1 cellular context compared by ENCODE assay signal in genomic region chr5:40834849-40835787, GRCh38.
TF ChIP-seq lines count a peak whose summit lies in the region.

Gene RPL37 (minus strand): TSS chr5:40835222. CDS start chr5:40835185, 37 bp downstream.

TF ChIP-seq in GM12878, 131 proteins besides CTCF, POLR2A, EP300 and RAD21 (continued from another document and continues in another):
- peak; percentile 97 for TF ChIP-seq MLLT1 (IDR thresholded peaks at IDR 0.05)
- TF ChIP-seq CHD2 (IDR thresholded peaks at IDR 0.05; ENCODE audit: borderline replicate concordance, low read depth, low read length): peak; percentile 85
- TF ChIP-seq WRNIP1 (IDR thresholded peaks at IDR 0.05; ENCODE audit: borderline replicate concordance, low read depth, low read length): peak; percentile 88; the same call in 1 of the 2 replicates
- peak; percentile 30; the same call in 1 of the 2 replicates for TF ChIP-seq PAX5 (IDR thresholded peaks at IDR 0.05; ENCODE audit: borderline replicate concordance, low read depth, low read length)
- TF ChIP-seq CHD4 (IDR thresholded peaks at IDR 0.05): no peak
- no peak for TF ChIP-seq BCL3 (IDR thresholded peaks at IDR 0.05; ENCODE audit: borderline replicate concordance, insufficient read depth, low read depth, low read length, poor library complexity, severe bottlenecking)
- TF ChIP-seq IRF4 (IDR thresholded peaks at IDR 0.05; ENCODE audit: low read depth, low read length): peak; percentile 84
- peak; percentile 74 for TF ChIP-seq ATF2 (IDR thresholded peaks at IDR 0.05; ENCODE audit: low read length)
- TF ChIP-seq, protein P1, sequence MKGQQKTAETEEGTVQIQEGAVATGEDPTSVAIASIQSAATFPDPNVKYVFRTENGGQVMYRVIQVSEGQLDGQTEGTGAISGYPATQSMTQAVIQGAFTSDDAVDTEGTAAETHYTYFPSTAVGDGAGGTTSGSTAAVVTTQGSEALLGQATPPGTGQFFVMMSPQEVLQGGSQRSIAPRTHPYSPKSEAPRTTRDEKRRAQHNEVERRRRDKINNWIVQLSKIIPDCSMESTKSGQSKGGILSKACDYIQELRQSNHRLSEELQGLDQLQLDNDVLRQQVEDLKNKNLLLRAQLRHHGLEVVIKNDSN (IDR thresholded peaks at IDR 0.05; ENCODE audit: borderline replicate concordance, extremely low read length, insufficient read depth, low read depth, low read length): no peak
- peak; percentile 84 for TF ChIP-seq MTA2 (IDR thresholded peaks at IDR 0.05; ENCODE audit: low read depth)
- peak; percentile 81 for TF ChIP-seq SREBF1 (IDR thresholded peaks at IDR 0.05; ENCODE audit: low read length)
- TF ChIP-seq SIN3A (IDR thresholded peaks at IDR 0.05; ENCODE audit: low read depth, low read length): peak; percentile 89; the same call in 1 of the 2 replicates
- TF ChIP-seq MEF2A (IDR thresholded peaks at IDR 0.05; ENCODE audit: insufficient read depth, low read depth, low read length): 0 out of 2 replicates have a peak, but pooled peaks have one; percentile 39
- no peak for TF ChIP-seq CEBPB (IDR thresholded peaks at IDR 0.05; ENCODE audit: borderline replicate concordance in 1 of 2, low read depth in 2 of 2, low read length in 2 of 2)
- TF ChIP-seq NR2C1 (IDR thresholded peaks at IDR 0.05): peak; percentile 99
- TF ChIP-seq, protein P2, sequence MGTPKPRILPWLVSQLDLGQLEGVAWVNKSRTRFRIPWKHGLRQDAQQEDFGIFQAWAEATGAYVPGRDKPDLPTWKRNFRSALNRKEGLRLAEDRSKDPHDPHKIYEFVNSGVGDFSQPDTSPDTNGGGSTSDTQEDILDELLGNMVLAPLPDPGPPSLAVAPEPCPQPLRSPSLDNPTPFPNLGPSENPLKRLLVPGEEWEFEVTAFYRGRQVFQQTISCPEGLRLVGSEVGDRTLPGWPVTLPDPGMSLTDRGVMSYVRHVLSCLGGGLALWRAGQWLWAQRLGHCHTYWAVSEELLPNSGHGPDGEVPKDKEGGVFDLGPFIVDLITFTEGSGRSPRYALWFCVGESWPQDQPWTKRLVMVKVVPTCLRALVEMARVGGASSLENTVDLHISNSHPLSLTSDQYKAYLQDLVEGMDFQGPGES (IDR thresholded peaks at IDR 0.05): peak; percentile 57; the same call in 1 of the 2 replicates
- TF ChIP-seq EZH2 (IDR thresholded peaks at IDR 0.05; ENCODE audit: borderline replicate concordance, control insufficient read depth, low read depth, low read length): no peak
- TF ChIP-seq RCOR1 (conservative IDR thresholded peaks at IDR 0.05; ENCODE audit: low read depth, low read length): no peak
- TF ChIP-seq RUNX3 (IDR thresholded peaks at IDR 0.05; ENCODE audit: low read length): peak; percentile 81
- peak; percentile 52; the same call in 1 of the 2 replicates for TF ChIP-seq TCF12 (IDR thresholded peaks at IDR 0.05; ENCODE audit: low read depth, low read length)
- TF ChIP-seq SPI1 (IDR thresholded peaks at IDR 0.05; ENCODE audit: borderline replicate concordance, insufficient read depth, low read depth, low read length): peak; percentile 80
- peak; percentile 98 for TF ChIP-seq POLR2AphosphoS2 (IDR thresholded peaks at IDR 0.05; ENCODE audit: low read depth, low read length)
- peak; percentile 89 for TF ChIP-seq GATAD2B (conservative IDR thresholded peaks at IDR 0.05; ENCODE audit: low read depth)
- TF ChIP-seq, protein P3, sequence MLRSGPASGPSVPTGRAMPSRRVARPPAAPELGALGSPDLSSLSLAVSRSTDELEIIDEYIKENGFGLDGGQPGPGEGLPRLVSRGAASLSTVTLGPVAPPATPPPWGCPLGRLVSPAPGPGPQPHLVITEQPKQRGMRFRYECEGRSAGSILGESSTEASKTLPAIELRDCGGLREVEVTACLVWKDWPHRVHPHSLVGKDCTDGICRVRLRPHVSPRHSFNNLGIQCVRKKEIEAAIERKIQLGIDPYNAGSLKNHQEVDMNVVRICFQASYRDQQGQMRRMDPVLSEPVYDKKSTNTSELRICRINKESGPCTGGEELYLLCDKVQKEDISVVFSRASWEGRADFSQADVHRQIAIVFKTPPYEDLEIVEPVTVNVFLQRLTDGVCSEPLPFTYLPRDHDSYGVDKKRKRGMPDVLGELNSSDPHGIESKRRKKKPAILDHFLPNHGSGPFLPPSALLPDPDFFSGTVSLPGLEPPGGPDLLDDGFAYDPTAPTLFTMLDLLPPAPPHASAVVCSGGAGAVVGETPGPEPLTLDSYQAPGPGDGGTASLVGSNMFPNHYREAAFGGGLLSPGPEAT (IDR thresholded peaks at IDR 0.05; ENCODE audit: low read depth): peak; percentile 82
- TF ChIP-seq HDAC6 (IDR thresholded peaks at IDR 0.05; ENCODE audit: unreplicated experiment): peak; percentile 72
- TF ChIP-seq, protein P4, sequence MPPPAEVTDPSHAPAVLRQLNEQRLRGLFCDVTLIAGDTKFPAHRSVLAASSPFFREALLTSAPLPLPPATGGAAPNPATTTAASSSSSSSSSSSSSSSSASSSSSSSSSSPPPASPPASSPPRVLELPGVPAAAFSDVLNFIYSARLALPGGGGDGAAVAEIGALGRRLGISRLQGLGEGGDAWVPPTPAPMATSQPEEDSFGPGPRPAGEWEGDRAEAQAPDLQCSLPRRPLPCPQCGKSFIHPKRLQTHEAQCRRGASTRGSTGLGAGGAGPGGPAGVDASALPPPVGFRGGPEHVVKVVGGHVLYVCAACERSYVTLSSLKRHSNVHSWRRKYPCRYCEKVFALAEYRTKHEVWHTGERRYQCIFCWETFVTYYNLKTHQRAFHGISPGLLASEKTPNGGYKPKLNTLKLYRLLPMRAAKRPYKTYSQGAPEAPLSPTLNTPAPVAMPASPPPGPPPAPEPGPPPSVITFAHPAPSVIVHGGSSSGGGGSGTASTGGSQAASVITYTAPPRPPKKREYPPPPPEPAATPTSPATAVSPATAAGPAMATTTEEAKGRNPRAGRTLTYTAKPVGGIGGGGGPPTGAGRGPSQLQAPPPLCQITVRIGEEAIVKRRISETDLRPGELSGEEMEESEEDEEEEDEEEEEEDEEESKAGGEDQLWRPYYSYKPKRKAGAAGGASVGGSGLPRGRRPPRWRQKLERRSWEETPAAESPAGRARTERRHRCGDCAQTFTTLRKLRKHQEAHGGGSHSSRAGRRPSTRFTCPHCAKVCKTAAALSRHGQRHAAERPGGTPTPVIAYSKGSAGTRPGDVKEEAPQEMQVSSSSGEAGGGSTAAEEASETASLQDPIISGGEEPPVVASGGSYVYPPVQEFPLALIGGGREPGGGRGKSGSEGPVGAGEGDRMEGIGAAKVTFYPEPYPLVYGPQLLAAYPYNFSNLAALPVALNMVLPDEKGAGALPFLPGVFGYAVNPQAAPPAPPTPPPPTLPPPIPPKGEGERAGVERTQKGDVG (CRISPR knock-in tag; IDR thresholded peaks at IDR 0.05): no peak
- 0 out of 2 replicates have a peak, but pooled peaks have one; percentile 30 for TF ChIP-seq BRCA1 (IDR thresholded peaks at IDR 0.05; ENCODE audit: low read depth, low read length)
- TF ChIP-seq NBN (IDR thresholded peaks at IDR 0.05): peak; percentile 98
- TF ChIP-seq HCFC1 (IDR thresholded peaks at IDR 0.05; ENCODE audit: low read length): peak; percentile 88
- no peak; the same call in 1 of the 2 replicates for TF ChIP-seq MTA3 (IDR thresholded peaks at IDR 0.05; ENCODE audit: borderline replicate concordance, low read length)
- TF ChIP-seq RB1 (IDR thresholded peaks at IDR 0.05; ENCODE audit: borderline replicate concordance): peak; percentile 86; the same call in 1 of the 2 replicates
- TF ChIP-seq JUND (IDR thresholded peaks at IDR 0.05; ENCODE audit: low read depth, low read length): no peak
- TF ChIP-seq LARP7 (IDR thresholded peaks at IDR 0.05): peak; percentile 93
- TF ChIP-seq EED (IDR thresholded peaks at IDR 0.05; ENCODE audit: low read depth): peak; percentile 43; the same call in 1 of the 2 replicates
- TF ChIP-seq ZNF274 (IDR thresholded peaks at IDR 0.05; ENCODE audit: insufficient read depth, insufficient read length): no peak
- peak; percentile 93; the same call in 1 of the 2 replicates for TF ChIP-seq ZNF207 (IDR thresholded peaks at IDR 0.05; ENCODE audit: borderline replicate concordance)
- TF ChIP-seq ZBTB40 (IDR thresholded peaks at IDR 0.05; ENCODE audit: borderline replicate concordance): peak; percentile 99
- peak; percentile 75 for TF ChIP-seq SIX5 (IDR thresholded peaks at IDR 0.05; ENCODE audit: low read depth, low read length, severe bottlenecking)
- TF ChIP-seq YY1 (IDR thresholded peaks at IDR 0.05; ENCODE audit: low read depth, low read length): peak; percentile 83
- TF ChIP-seq TAF1 (IDR thresholded peaks at IDR 0.05; ENCODE audit: borderline replicate concordance, low read depth, low read length): peak; percentile 99
- no peak for TF ChIP-seq RFX5 (IDR thresholded peaks at IDR 0.05; ENCODE audit: low read depth, low read length)
- no peak for TF ChIP-seq YBX1 (IDR thresholded peaks at IDR 0.05)
- TF ChIP-seq ESRRA (IDR thresholded peaks at IDR 0.05; ENCODE audit: low read length): peak; percentile 89
- peak; percentile 74 for TF ChIP-seq TARDBP (IDR thresholded peaks at IDR 0.05; ENCODE audit: borderline replicate concordance)
- peak; percentile 79; the same call in 1 of the 2 replicates for TF ChIP-seq TCF3 (IDR thresholded peaks at IDR 0.05; ENCODE audit: borderline replicate concordance, insufficient read depth, low read depth, low read length)
- TF ChIP-seq SUZ12 (IDR thresholded peaks at IDR 0.05; ENCODE audit: unreplicated experiment): no peak
